In the genomic region with DNA sequence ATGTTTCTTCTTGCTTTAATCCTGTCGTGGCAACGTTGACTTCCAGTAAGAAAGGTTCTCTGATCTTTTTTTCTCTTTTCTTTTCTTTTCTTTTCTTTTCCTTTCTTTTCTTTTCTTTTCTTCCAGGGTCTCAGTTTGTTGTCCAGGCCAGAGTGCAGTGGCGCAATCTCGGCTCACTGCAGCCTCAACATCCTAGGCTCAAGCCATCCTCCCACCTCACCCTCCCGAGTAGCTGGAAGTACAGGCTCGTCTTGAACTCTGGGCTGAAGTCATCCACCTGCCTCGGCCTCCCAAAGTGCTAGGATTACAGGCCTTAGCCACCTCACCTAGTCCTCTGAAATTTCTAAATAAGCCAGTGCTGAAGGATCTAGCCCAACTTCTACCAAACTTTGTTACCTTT, we compare ENCODE assay signal across 1 cellular context.
TF ChIP-seq lines count a peak whose summit lies in the region.

No MANE protein-coding gene starts in this region.

TF ChIP-seq in GM23338, 12 proteins besides CTCF, POLR2A, EP300 and RAD21 (continued from another document):
- TF ChIP-seq ETS1 (IDR thresholded peaks at IDR 0.05) (no peak), CREB1 (CRISPR knock-in tag; IDR thresholded peaks at IDR 0.05; ENCODE audit: low read depth) (no peak), REST (IDR thresholded peaks at IDR 0.05; ENCODE audit: unreplicated experiment) (no peak), JUNB (IDR thresholded peaks at IDR 0.05; ENCODE audit: unreplicated experiment) (no peak), POLR2AphosphoS5 (IDR thresholded peaks at IDR 0.05; ENCODE audit: low read depth) (no peak), NANOG (IDR thresholded peaks at IDR 0.05; ENCODE audit: borderline replicate concordance) (no peak)
- TF ChIP-seq, protein P1, sequence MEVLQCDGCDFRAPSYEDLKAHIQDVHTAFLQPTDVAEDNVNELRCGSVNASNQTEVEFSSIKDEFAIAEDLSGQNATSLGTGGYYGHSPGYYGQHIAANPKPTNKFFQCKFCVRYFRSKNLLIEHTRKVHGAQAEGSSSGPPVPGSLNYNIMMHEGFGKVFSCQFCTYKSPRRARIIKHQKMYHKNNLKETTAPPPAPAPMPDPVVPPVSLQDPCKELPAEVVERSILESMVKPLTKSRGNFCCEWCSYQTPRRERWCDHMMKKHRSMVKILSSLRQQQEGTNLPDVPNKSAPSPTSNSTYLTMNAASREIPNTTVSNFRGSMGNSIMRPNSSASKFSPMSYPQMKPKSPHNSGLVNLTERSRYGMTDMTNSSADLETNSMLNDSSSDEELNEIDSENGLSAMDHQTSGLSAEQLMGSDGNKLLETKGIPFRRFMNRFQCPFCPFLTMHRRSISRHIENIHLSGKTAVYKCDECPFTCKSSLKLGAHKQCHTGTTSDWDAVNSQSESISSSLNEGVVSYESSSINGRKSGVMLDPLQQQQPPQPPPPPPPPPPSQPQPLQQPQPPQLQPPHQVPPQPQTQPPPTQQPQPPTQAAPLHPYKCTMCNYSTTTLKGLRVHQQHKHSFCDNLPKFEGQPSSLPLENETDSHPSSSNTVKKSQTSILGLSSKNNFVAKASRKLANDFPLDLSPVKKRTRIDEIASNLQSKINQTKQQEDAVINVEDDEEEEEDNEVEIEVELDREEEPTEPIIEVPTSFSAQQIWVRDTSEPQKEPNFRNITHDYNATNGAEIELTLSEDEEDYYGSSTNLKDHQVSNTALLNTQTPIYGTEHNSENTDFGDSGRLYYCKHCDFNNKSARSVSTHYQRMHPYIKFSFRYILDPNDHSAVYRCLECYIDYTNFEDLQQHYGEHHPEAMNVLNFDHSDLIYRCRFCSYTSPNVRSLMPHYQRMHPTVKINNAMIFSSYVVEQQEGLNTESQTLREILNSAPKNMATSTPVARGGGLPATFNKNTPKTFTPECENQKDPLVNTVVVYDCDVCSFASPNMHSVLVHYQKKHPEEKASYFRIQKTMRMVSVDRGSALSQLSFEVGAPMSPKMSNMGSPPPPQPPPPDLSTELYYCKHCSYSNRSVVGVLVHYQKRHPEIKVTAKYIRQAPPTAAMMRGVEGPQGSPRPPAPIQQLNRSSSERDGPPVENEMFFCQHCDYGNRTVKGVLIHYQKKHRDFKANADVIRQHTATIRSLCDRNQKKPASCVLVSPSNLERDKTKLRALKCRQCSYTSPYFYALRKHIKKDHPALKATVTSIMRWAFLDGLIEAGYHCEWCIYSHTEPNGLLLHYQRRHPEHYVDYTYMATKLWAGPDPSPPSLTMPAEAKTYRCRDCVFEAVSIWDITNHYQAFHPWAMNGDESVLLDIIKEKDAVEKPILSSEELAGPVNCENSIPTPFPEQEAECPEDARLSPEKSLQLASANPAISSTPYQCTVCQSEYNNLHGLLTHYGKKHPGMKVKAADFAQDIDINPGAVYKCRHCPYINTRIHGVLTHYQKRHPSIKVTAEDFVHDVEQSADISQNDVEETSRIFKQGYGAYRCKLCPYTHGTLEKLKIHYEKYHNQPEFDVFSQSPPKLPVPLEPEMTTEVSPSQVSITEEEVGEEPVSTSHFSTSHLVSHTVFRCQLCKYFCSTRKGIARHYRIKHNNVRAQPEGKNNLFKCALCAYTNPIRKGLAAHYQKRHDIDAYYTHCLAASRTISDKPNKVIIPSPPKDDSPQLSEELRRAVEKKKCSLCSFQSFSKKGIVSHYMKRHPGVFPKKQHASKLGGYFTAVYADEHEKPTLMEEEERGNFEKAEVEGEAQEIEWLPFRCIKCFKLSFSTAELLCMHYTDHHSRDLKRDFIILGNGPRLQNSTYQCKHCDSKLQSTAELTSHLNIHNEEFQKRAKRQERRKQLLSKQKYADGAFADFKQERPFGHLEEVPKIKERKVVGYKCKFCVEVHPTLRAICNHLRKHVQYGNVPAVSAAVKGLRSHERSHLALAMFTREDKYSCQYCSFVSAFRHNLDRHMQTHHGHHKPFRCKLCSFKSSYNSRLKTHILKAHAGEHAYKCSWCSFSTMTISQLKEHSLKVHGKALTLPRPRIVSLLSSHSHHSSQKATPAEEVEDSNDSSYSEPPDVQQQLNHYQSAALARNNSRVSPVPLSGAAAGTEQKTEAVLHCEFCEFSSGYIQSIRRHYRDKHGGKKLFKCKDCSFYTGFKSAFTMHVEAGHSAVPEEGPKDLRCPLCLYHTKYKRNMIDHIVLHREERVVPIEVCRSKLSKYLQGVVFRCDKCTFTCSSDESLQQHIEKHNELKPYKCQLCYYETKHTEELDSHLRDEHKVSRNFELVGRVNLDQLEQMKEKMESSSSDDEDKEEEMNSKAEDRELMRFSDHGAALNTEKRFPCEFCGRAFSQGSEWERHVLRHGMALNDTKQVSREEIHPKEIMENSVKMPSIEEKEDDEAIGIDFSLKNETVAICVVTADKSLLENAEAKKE (CRISPR knock-in tag; IDR thresholded peaks at IDR 0.05), result no peak
